In genomic region chr2:107663632-107664031, GRCh38 we compare ENCODE assay signal across 17 cellular contexts.
"Had no signal": no experiment of that assay in that cellular context is flagged by ENCODE, and none has a peak within 500 bp of the region (broad histone marks: within the 10 kb centered on the region; RNA-seq: fewer than 3 reads in every experiment).

No MANE protein-coding gene starts in this region.

- H3K27ac Mint-ChIP-seq: activated naive CD8-positive, alpha-beta T cell treated with anti-CD3 and anti-CD28 coated beads, Interleukin-2, amount 10 ng/mL, durations not matched to agents 7 days and 5 days; natural killer cell treated with Interleukin-12 subunit alpha and Interleukin-12 subunit beta and Interleukin-15 and Interleukin-18, amount 100 ng/mL, for 72 hours; stimulated activated naive CD8-positive, alpha-beta T cell treated with anti-CD3 and anti-CD28 coated beads, Interleukin-15, amount 100 ng/mL, for 72 hours had no signal

- H3K27me3 Mint-ChIP-seq: activated naive CD8-positive, alpha-beta T cell treated with anti-CD3 and anti-CD28 coated beads, Interleukin-2, amount 10 ng/mL, durations not matched to agents 7 days and 5 days; natural killer cell treated with Interleukin-12 subunit alpha and Interleukin-12 subunit beta and Interleukin-15 and Interleukin-18, amount 100 ng/mL, for 72 hours; stimulated activated naive CD8-positive, alpha-beta T cell treated with anti-CD3 and anti-CD28 coated beads, Interleukin-15, amount 100 ng/mL, for 72 hours had no signal

- H3K4me3 Mint-ChIP-seq: activated naive CD8-positive, alpha-beta T cell treated with anti-CD3 and anti-CD28 coated beads, Interleukin-2, amount 10 ng/mL, durations not matched to agents 7 days and 5 days; natural killer cell treated with Interleukin-12 subunit alpha and Interleukin-12 subunit beta and Interleukin-15 and Interleukin-18, amount 100 ng/mL, for 72 hours; stimulated activated naive CD8-positive, alpha-beta T cell treated with anti-CD3 and anti-CD28 coated beads, Interleukin-15, amount 100 ng/mL, for 72 hours had no signal

- H3K4me1 Mint-ChIP-seq: activated naive CD8-positive, alpha-beta T cell treated with anti-CD3 and anti-CD28 coated beads, Interleukin-2, amount 10 ng/mL, durations not matched to agents 7 days and 5 days; stimulated activated naive CD8-positive, alpha-beta T cell treated with anti-CD3 and anti-CD28 coated beads, Interleukin-15, amount 100 ng/mL, for 72 hours had no signal

- H3K9me3 Mint-ChIP-seq: activated naive CD8-positive, alpha-beta T cell treated with anti-CD3 and anti-CD28 coated beads, Interleukin-2, amount 10 ng/mL, durations not matched to agents 7 days and 5 days had no signal

- H3K36me3 Mint-ChIP-seq: activated naive CD8-positive, alpha-beta T cell treated with anti-CD3 and anti-CD28 coated beads, Interleukin-2, amount 10 ng/mL, durations not matched to agents 7 days and 5 days; natural killer cell treated with Interleukin-12 subunit alpha and Interleukin-12 subunit beta and Interleukin-15 and Interleukin-18, amount 100 ng/mL, for 72 hours had no signal

- DNase-seq: activated CD4-positive, alpha-beta T cell treated with anti-CD3 and anti-CD28 coated beads for 1 hour; activated CD4-positive, alpha-beta T cell treated with anti-CD3 and anti-CD28 coated beads, Interleukin-2, amount 50 U/mL, for 4 hours; activated naive CD8-positive, alpha-beta T cell treated with anti-CD3 and anti-CD28 coated beads, Interleukin-2, amount 10 ng/mL, durations not matched to agents 7 days and 5 days; amygdala; body of pancreas; caudate nucleus; left colon; lower lobe of right lung; right lobe of liver; small intestine; stimulated activated CD4-positive, alpha-beta T cell treated with anti-CD3 and anti-CD28 coated beads, Interleukin-15, amount 100 ng/mL, for 24 hours; stimulated activated CD4-positive, alpha-beta T cell treated with anti-CD3 and anti-CD28 coated beads, Interleukin-2, amount 100 ng/mL, for 48 hours; stimulated activated naive CD8-positive, alpha-beta T cell treated with anti-CD3 and anti-CD28 coated beads, Interleukin-15, amount 100 ng/mL, for 72 hours; transverse colon; uterus; WERI-Rb-1 had no signal
